In genomic region chr14:68222726-68223125, GRCh38 we compare ENCODE assay signal across 1 cellular context.
TF ChIP-seq lines count a peak whose summit lies in the region.

No MANE protein-coding gene starts in this region.

TF ChIP-seq in WTC11, 78 proteins besides CTCF, POLR2A, EP300 and RAD21 (continued from another document):
- TF ChIP-seq E2F1 (CRISPR knock-in tag; IDR thresholded peaks at IDR 0.05) = no peak
- TF ChIP-seq ZNF532 (CRISPR knock-in tag; IDR thresholded peaks at IDR 0.05; ENCODE audit: borderline replicate concordance) = no peak
- no peak for TF ChIP-seq GABPB1 (CRISPR knock-in tag; IDR thresholded peaks at IDR 0.05)
- no peak for TF ChIP-seq JUN (CRISPR knock-in tag; IDR thresholded peaks at IDR 0.05)
- no peak for TF ChIP-seq ESRRA (CRISPR knock-in tag; IDR thresholded peaks at IDR 0.05; ENCODE audit: borderline replicate concordance)
